1 cellular context compared by ENCODE assay signal in genomic region chr20:36538026-36538764, GRCh38.
TF ChIP-seq lines count a peak whose summit lies in the region.

No MANE protein-coding gene starts in this region.

TF ChIP-seq in GM23338, 12 proteins besides CTCF, POLR2A, EP300 and RAD21 (continued from another document):
- TF ChIP-seq REST (IDR thresholded peaks at IDR 0.05; ENCODE audit: unreplicated experiment) (no peak), POLR2AphosphoS5 (IDR thresholded peaks at IDR 0.05; ENCODE audit: low read depth) (no peak), EZH2 (IDR thresholded peaks at IDR 0.05; ENCODE audit: low read depth, unreplicated experiment) (no peak), STAT1 (IDR thresholded peaks at IDR 0.05; ENCODE audit: unreplicated experiment) (no peak), ZNF114 (CRISPR knock-in tag; IDR thresholded peaks at IDR 0.05) (no peak), EZH2phosphoT487 (IDR thresholded peaks at IDR 0.05; ENCODE audit: unreplicated experiment) (no peak), ETS1 (IDR thresholded peaks at IDR 0.05) (no peak), NANOG (IDR thresholded peaks at IDR 0.05; ENCODE audit: borderline replicate concordance) (no peak), ZNF331 (CRISPR knock-in tag; IDR thresholded peaks at IDR 0.05; ENCODE audit: low read depth) (no peak)
